In genomic region chrX:13900351-13900750, GRCh38 we compare ENCODE assay signal across 31 cellular contexts.
"Had no signal": no experiment of that assay in that cellular context is flagged by ENCODE, and none has a peak within 500 bp of the region (broad histone marks: within the 10 kb centered on the region; RNA-seq: fewer than 3 reads in every experiment).

No MANE protein-coding gene starts in this region.

- H3K27me3 Mint-ChIP-seq: activated CD8-positive, alpha-beta memory T cell treated with anti-CD3 and anti-CD28 coated beads, Interleukin-2, amount 10 ng/mL, durations not matched to agents 7 days and 5 days; activated naive CD4-positive, alpha-beta T cell treated with anti-CD3 and anti-CD28 coated beads, Interleukin-2, amount 50 U/mL, for 24 hours; activated naive CD8-positive, alpha-beta T cell treated with anti-CD3 and anti-CD28 coated beads, Interleukin-2, amount 10 ng/mL, durations not matched to agents 7 days and 5 days had no signal

- H3K27ac ChIP-seq: brain microvascular endothelial cell, cardiac muscle cell, Peyer's patch, SJSA1, VCaP had no signal

- H3K4me3 ChIP-seq: cardiac muscle cell, Peyer's patch, SJSA1 had no signal

- ATAC-seq: activated CD8-positive, alpha-beta memory T cell treated with anti-CD3 and anti-CD28 coated beads, Interleukin-2, amount 10 ng/mL, durations not matched to agents 7 days and 5 days had no signal

- H3K4me1 Mint-ChIP-seq: activated CD4-positive, alpha-beta memory T cell treated with anti-CD3 and anti-CD28 coated beads, Interleukin-2, amount 10 ng/mL, durations not matched to agents 7 days and 5 days; activated CD8-positive, alpha-beta memory T cell treated with anti-CD3 and anti-CD28 coated beads, Interleukin-2, amount 10 ng/mL, durations not matched to agents 7 days and 5 days; activated naive CD8-positive, alpha-beta T cell treated with anti-CD3 and anti-CD28 coated beads, Interleukin-2, amount 10 ng/mL, durations not matched to agents 7 days and 5 days had no signal

- DNase-seq: activated CD4-positive, alpha-beta memory T cell treated with anti-CD3 and anti-CD28 coated beads, Interleukin-2, amount 10 ng/mL, durations not matched to agents 7 days and 5 days; activated CD4-positive, alpha-beta T cell treated with anti-CD3 and anti-CD28 coated beads for 1 hour; activated CD4-positive, alpha-beta T cell treated with anti-CD3 and anti-CD28 coated beads for 48 hours; activated CD4-positive, CD25-positive, alpha-beta regulatory T cell; activated CD8-positive, alpha-beta memory T cell treated with anti-CD3 and anti-CD28 coated beads for 24 hours; activated CD8-positive, alpha-beta memory T cell treated with anti-CD3 and anti-CD28 coated beads, Interleukin-2, amount 10 ng/mL, durations not matched to agents 7 days and 5 days; activated CD8-positive, alpha-beta memory T cell treated with anti-CD3 and anti-CD28 coated beads, Interleukin-2, amount 50 U/mL, for 48 hours; activated effector memory CD4-positive, alpha-beta T cell treated with Interleukin-2 at 50 U/mL for 16 hours; activated naive CD8-positive, alpha-beta T cell treated with anti-CD3 and anti-CD28 coated beads, Interleukin-2, amount 10 ng/mL, durations not matched to agents 7 days and 5 days; activated T-cell treated with anti-CD3 and anti-CD28 coated beads, Interleukin-2, amount 50 U/mL, for 48 hours; Kasumi-1; KG1; MM.1S; MV-4-11; NCI-H1092; NCI-H1436 treated with DMSO at 0.1 percent for 48 hours; NCI-H2029; NCI-H2107; NCI-H2227 treated with DMSO at 0.1 percent for 48 hours; NCI-H524 treated with DMSO at 0.1 percent for 48 hours; Peyer's patch; RPMI8226; SHP77 treated with DMSO at 0.1 percent for 48 hours; SK-N-SH had no signal

- H3K27me3 ChIP-seq: brain microvascular endothelial cell, cardiac muscle cell, Peyer's patch, SJSA1 had no signal

- H3K36me3 ChIP-seq: brain microvascular endothelial cell, cardiac muscle cell, Peyer's patch, SJSA1 had no signal

- H3K4me3 Mint-ChIP-seq: activated CD4-positive, alpha-beta memory T cell treated with anti-CD3 and anti-CD28 coated beads, Interleukin-2, amount 10 ng/mL, durations not matched to agents 7 days and 5 days; activated CD8-positive, alpha-beta memory T cell treated with anti-CD3 and anti-CD28 coated beads, Interleukin-2, amount 10 ng/mL, durations not matched to agents 7 days and 5 days; activated naive CD4-positive, alpha-beta T cell treated with anti-CD3 and anti-CD28 coated beads, Interleukin-2, amount 50 U/mL, for 24 hours; activated naive CD8-positive, alpha-beta T cell treated with anti-CD3 and anti-CD28 coated beads, Interleukin-2, amount 10 ng/mL, durations not matched to agents 7 days and 5 days; T-helper 1 cell treated with Interleukin-12 subunit alpha and Interleukin-12 subunit beta and Interleukin-4 antibody, amounts not matched to agents 30 μg/mL and 1 μg/mL, for 36 hours; T-helper 2 cell treated with Interferon-gamma antibody and Interleukin-4, amounts not matched to agents 5 μg/mL and 100 μg/mL, for 36 hours had no signal

- H3K9me3 Mint-ChIP-seq: activated CD4-positive, alpha-beta memory T cell treated with anti-CD3 and anti-CD28 coated beads, Interleukin-2, amount 10 ng/mL, durations not matched to agents 7 days and 5 days; activated naive CD4-positive, alpha-beta T cell treated with anti-CD3 and anti-CD28 coated beads, Interleukin-2, amount 50 U/mL, for 24 hours; activated naive CD8-positive, alpha-beta T cell treated with anti-CD3 and anti-CD28 coated beads, Interleukin-2, amount 10 ng/mL, durations not matched to agents 7 days and 5 days; T-helper 1 cell treated with Interleukin-12 subunit alpha and Interleukin-12 subunit beta and Interleukin-4 antibody, amounts not matched to agents 30 μg/mL and 1 μg/mL, for 36 hours; T-helper 2 cell treated with Interferon-gamma antibody and Interleukin-4, amounts not matched to agents 5 μg/mL and 100 μg/mL, for 36 hours had no signal

- H3K9me3 ChIP-seq: Peyer's patch, SJSA1, SK-N-SH had no signal

- H3K36me3 Mint-ChIP-seq: activated CD8-positive, alpha-beta memory T cell treated with anti-CD3 and anti-CD28 coated beads, Interleukin-2, amount 10 ng/mL, durations not matched to agents 7 days and 5 days; activated naive CD4-positive, alpha-beta T cell treated with anti-CD3 and anti-CD28 coated beads, Interleukin-2, amount 50 U/mL, for 24 hours; activated naive CD8-positive, alpha-beta T cell treated with anti-CD3 and anti-CD28 coated beads, Interleukin-2, amount 10 ng/mL, durations not matched to agents 7 days and 5 days had no signal

- H3K27ac Mint-ChIP-seq: activated CD4-positive, alpha-beta memory T cell treated with anti-CD3 and anti-CD28 coated beads, Interleukin-2, amount 10 ng/mL, durations not matched to agents 7 days and 5 days; activated CD8-positive, alpha-beta memory T cell treated with anti-CD3 and anti-CD28 coated beads, Interleukin-2, amount 10 ng/mL, durations not matched to agents 7 days and 5 days; activated naive CD4-positive, alpha-beta T cell treated with anti-CD3 and anti-CD28 coated beads, Interleukin-2, amount 50 U/mL, for 24 hours; activated naive CD8-positive, alpha-beta T cell treated with anti-CD3 and anti-CD28 coated beads, Interleukin-2, amount 10 ng/mL, durations not matched to agents 7 days and 5 days; T-helper 1 cell treated with Interleukin-12 subunit alpha and Interleukin-12 subunit beta and Interleukin-4 antibody, amounts not matched to agents 30 μg/mL and 1 μg/mL, for 36 hours; T-helper 2 cell treated with Interferon-gamma antibody and Interleukin-4, amounts not matched to agents 5 μg/mL and 100 μg/mL, for 36 hours had no signal

- H3K4me1 ChIP-seq: Peyer's patch, SJSA1 had no signal
